In the genomic region with DNA sequence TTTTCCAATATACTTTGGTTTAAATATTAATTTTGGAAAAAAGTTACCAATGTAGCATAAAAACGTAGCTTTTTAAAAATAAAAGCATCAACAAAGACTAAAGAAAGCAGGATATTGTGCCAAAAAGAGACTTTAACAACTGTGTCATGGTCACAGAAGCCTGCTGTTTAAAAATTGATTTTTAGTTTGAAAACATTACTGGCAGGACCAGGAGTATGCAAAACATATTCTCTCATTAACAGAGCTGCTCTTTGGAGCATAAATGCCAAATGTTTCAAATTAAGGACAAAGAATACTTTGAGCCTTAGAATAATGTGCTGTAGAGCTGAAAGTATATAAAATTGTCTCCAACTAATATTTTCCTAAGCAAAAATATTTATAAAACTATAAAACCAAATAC, we compare ENCODE assay signal across 23 cellular contexts.
DNase-seq lines count a peak whose midpoint lies in the region; ATAC-seq, FAIRE-seq and TF ChIP-seq lines count a peak whose summit lies in the region.
"Had no signal": no experiment of that assay in that cellular context is flagged by ENCODE, and none has a peak within 500 bp of the region (broad histone marks: within the 10 kb centered on the region; RNA-seq: fewer than 3 reads in every experiment).

No MANE protein-coding gene starts in this region.

- TF ChIP-seq CTCF in GM12878 (IDR thresholded peaks at IDR 0.05 in 2 of 3, conservative IDR thresholded peaks at IDR 0.05 in 1 of 3; ENCODE audit: control insufficient read depth in 2 of 3, extremely low read depth in 1 of 3, insufficient read depth in 1 of 3, low read depth in 3 of 3, low read length in 3 of 3) = no peak

- POLR2A ChIA-PET in GM12878 (lab: Charles Lee) = no interaction called here

- CTCF ChIA-PET in GM12878 (lab: Yijun Ruan, JAX) = interaction anchor here (0.9 kb wide), 1 partner anchor 449 kb away, joined by 3 read pairs; no protein-coding TSS in a partner anchor

- 15% methylated on average over 1 of the region's 1 CpG for WGBS in GM12878 (ENCODE audit: insufficient coverage, insufficient replicate concordance, low lambda C conversion rate, missing lambda C conversion rate)
- WGBS in aorta, 2 donors = 50 to 58% methylated on average over 1 of the region's 1 CpG

- H3K9me3 ChIP-seq in GM12878 (replicated peaks; ENCODE audit: control insufficient read depth, insufficient read depth, low read length) (no peaks in the 10 kb centered on the region), aorta (ENCODE audit: control insufficient read depth, low read length) (no peaks in the 10 kb centered on the region)
- H3K9me3 ChIP-seq: SJSA1 had no signal

- TF ChIP-seq RAD21 in GM12878 (IDR thresholded peaks at IDR 0.05; ENCODE audit: insufficient read depth, low read depth, low read length) = no peak

- no peaks in the 10 kb centered on the region for H3K79me2 ChIP-seq in GM12878 (ENCODE audit: control insufficient read depth, insufficient read depth, low read length)

- no peaks in the 10 kb centered on the region for H4K20me1 ChIP-seq in GM12878 (ENCODE audit: control insufficient read depth, insufficient read depth)

- H3K4me3 ChIP-seq in GM12878 = no peak overlapping the region
- no peak overlapping the region for H3K4me3 ChIP-seq in aorta (ENCODE audit: low read length in 2 of 2)
- H3K4me3 ChIP-seq: PC-9, SJSA1, smooth muscle cell had no signal

- no peak overlapping the region for H3K4me2 ChIP-seq in GM12878 (ENCODE audit: control insufficient read depth, insufficient read depth)
- H3K4me2 ChIP-seq: KMS-11, PC-9, smooth muscle cell had no signal

- no peak for TF ChIP-seq POLR2A in GM12878 (IDR thresholded peaks at IDR 0.05; ENCODE audit: low read depth, low read length)

- BruUV-seq in GM12878 (replicated peaks; lab: Mats Ljungman, UMichigan) = no TSS peak

- DNase-seq in GM12878 (ENCODE audit: low read depth, low spot score) (no peak), NCI-H1417 (lab: John Stamatoyannopoulos, UW) (no peak), aorta (no peak), DMS114 treated with DMSO at 0.1 percent for 48 hours (lab: John Stamatoyannopoulos, UW; ENCODE audit: unreplicated experiment) (no peak)
- DNase-seq: activated CD4-positive, alpha-beta memory T cell treated with anti-CD3 and anti-CD28 coated beads, Interleukin-2, amount 10 ng/mL, durations not matched to agents 7 days and 5 days; activated T-cell treated with anti-CD3 and anti-CD28 coated beads, Interleukin-2, amount 50 U/mL, for 48 hours; CD4-positive, alpha-beta memory T cell; cortex of kidney; DMS79; foreskin fibroblast; hypothalamus; nephron progenitor cell; PC-9; stimulated activated CD4-positive, alpha-beta T cell treated with anti-CD3 and anti-CD28 coated beads, Interleukin-4, amount 100 ng/mL, for 24 hours; T-helper 17 cell; WERI-Rb-1 had no signal

- H2AFZ ChIP-seq in GM12878 (ENCODE audit: control insufficient read depth, low read depth, low read length) = no peak overlapping the region
- H2AFZ ChIP-seq: PC-9 had no signal

- in situ Hi-C loops in GM12878 (cut with MboI) = no loop called here

- no peaks in the 10 kb centered on the region for H3K4me1 ChIP-seq in GM12878 (ENCODE audit: control insufficient read depth, insufficient read depth, low read length)
- H3K4me1 ChIP-seq in aorta (ENCODE audit: control insufficient read depth in 1 of 2, insufficient read depth in 2 of 2, low read length in 2 of 2) = no peaks in the 10 kb centered on the region
- H3K4me1 ChIP-seq: SJSA1 had no signal

- RAD21 ChIA-PET in GM12878 (lab: Charles Lee; ENCODE audit: unreplicated experiment) = no interaction called here

- TF ChIP-seq EP300 in GM12878 (IDR thresholded peaks at IDR 0.05; ENCODE audit: borderline replicate concordance in 1 of 2, control insufficient read depth in 1 of 2, low read depth in 2 of 2, low read length in 2 of 2) = no peak

- no peak for FAIRE-seq in GM12878 (lab: Jason Lieb, UNC)

- H3K27me3 ChIP-seq in GM12878 (replicated peaks in 1 of 2; ENCODE audit: control insufficient read depth in 2 of 2, insufficient read depth in 2 of 2, low read length in 1 of 2) = no peaks in the 10 kb centered on the region
- no peaks in the 10 kb centered on the region for H3K27me3 ChIP-seq in aorta (ENCODE audit: control insufficient read depth in 1 of 2, insufficient read depth in 2 of 2, low read length in 1 of 2)
- H3K27me3 ChIP-seq: SJSA1 had no signal

- intact Hi-C loops in GM12878 (cut with micrococcal nuclease; ENCODE audit: unreplicated experiment) = loop anchor here (10.0 kb wide), 1 partner anchor 440 kb away; no protein-coding TSS in a partner anchor
- intact Hi-C loops in aorta (cut with DNase I) = no loop called here

- H3K36me3 ChIP-seq in GM12878 (ENCODE audit: control insufficient read depth in 2 of 2, insufficient read depth in 2 of 2, low read length in 1 of 2) (no peaks in the 10 kb centered on the region), aorta (ENCODE audit: control insufficient read depth in 1 of 2, insufficient read depth in 2 of 2, low read length in 1 of 2) (no peaks in the 10 kb centered on the region)
- H3K36me3 ChIP-seq: SJSA1, WERI-Rb-1 had no signal

- peak; percentile 65 for ATAC-seq in GM19395 (IDR thresholded peaks at IDR 0.05; ENCODE audit: unreplicated experiment)
- ATAC-seq in HG02588 (IDR thresholded peaks at IDR 0.05; ENCODE audit: unreplicated experiment) = peak; percentile 40
- ATAC-seq in HG03175 (IDR thresholded peaks at IDR 0.05; ENCODE audit: unreplicated experiment) = peak; percentile 67
- peak; percentile 44 for ATAC-seq in GM12878
- ATAC-seq in aorta (ENCODE audit: low FRiP score) = no peak
- no peak for ATAC-seq in HG03280 (IDR thresholded peaks at IDR 0.05; ENCODE audit: unreplicated experiment)
- ATAC-seq: T-helper 17 cell had no signal

- H3K27ac ChIP-seq in GM12878 (ENCODE audit: control insufficient read depth, insufficient read depth) (no peak overlapping the region), aorta (ENCODE audit: low read depth in 1 of 2, low read length in 2 of 2) (no peak overlapping the region)
- H3K27ac ChIP-seq: KMS-11, PC-9, SJSA1, WERI-Rb-1 had no signal

- SMC1A ChIA-PET in GM12878 (lab: Charles Lee; ENCODE audit: uncharacterized antibody, unreplicated experiment) = no interaction called here

- no peak overlapping the region for H3K9ac ChIP-seq in GM12878 (ENCODE audit: control insufficient read depth, insufficient read depth, low read length)
- H3K9ac ChIP-seq: KMS-11 had no signal

TF ChIP-seq in GM12878, 131 proteins besides CTCF, POLR2A, EP300 and RAD21:
- TF ChIP-seq YBX1 (IDR thresholded peaks at IDR 0.05) = no peak
- TF ChIP-seq TARDBP (IDR thresholded peaks at IDR 0.05; ENCODE audit: borderline replicate concordance) = no peak
- no peak for TF ChIP-seq SP1 (IDR thresholded peaks at IDR 0.05; ENCODE audit: low read depth, low read length)
- no peak for TF ChIP-seq EZH2 (IDR thresholded peaks at IDR 0.05; ENCODE audit: borderline replicate concordance, control insufficient read depth, low read depth, low read length)
- no peak for TF ChIP-seq IKZF2 (IDR thresholded peaks at IDR 0.05)
- no peak for TF ChIP-seq NRF1 (conservative IDR thresholded peaks at IDR 0.05; ENCODE audit: low read depth, low read length)
- no peak for TF ChIP-seq RCOR1 (conservative IDR thresholded peaks at IDR 0.05; ENCODE audit: low read depth, low read length)
- no peak for TF ChIP-seq SMAD1 (IDR thresholded peaks at IDR 0.05; ENCODE audit: low read depth, partially characterized antibody)
- no peak for TF ChIP-seq HDGF (IDR thresholded peaks at IDR 0.05)
- no peak for TF ChIP-seq BCL11A (IDR thresholded peaks at IDR 0.05; ENCODE audit: low read depth, low read length)
TF ChIP-seq in GM12878: peak in this region for 0.

Comparison
In these comparisons a context has a peak if more than half of its experiments do, and no peak if none do; other contexts are left out.
1. ATAC-seq: peak in GM19395 (single experiment), HG02588 (single experiment), HG03175 (single experiment) and GM12878 (single experiment); none in aorta (single experiment) and HG03280 (single experiment).